ENCODE assay signal across 2 cellular contexts in genomic region chr11:96551136-96551535, GRCh38.
TF ChIP-seq lines count a peak whose summit lies in the region.

No MANE protein-coding gene starts in this region.

TF ChIP-seq in GM23338, 12 proteins besides CTCF, POLR2A, EP300 and RAD21:
- TF ChIP-seq ZNF462 (CRISPR knock-in tag; IDR thresholded peaks at IDR 0.05): no peak
- TF ChIP-seq JUNB (IDR thresholded peaks at IDR 0.05; ENCODE audit: unreplicated experiment): no peak
- no peak for TF ChIP-seq ZNF331 (CRISPR knock-in tag; IDR thresholded peaks at IDR 0.05; ENCODE audit: low read depth)
- no peak for TF ChIP-seq ZNF114 (CRISPR knock-in tag; IDR thresholded peaks at IDR 0.05)
- TF ChIP-seq EZH2 (IDR thresholded peaks at IDR 0.05; ENCODE audit: low read depth, unreplicated experiment): no peak
- no peak for TF ChIP-seq NANOG (IDR thresholded peaks at IDR 0.05; ENCODE audit: borderline replicate concordance)
- no peak for TF ChIP-seq REST (IDR thresholded peaks at IDR 0.05; ENCODE audit: unreplicated experiment)
- no peak for TF ChIP-seq EZH2phosphoT487 (IDR thresholded peaks at IDR 0.05; ENCODE audit: unreplicated experiment)

TF ChIP-seq in H1, 55 proteins besides CTCF, POLR2A, EP300 and RAD21 (continued from another document):
- no peak for TF ChIP-seq SIX5 (IDR thresholded peaks at IDR 0.05; ENCODE audit: low read depth, low read length)
- TF ChIP-seq CREB1 (IDR thresholded peaks at IDR 0.05): no peak
- no peak for TF ChIP-seq KDM1A (IDR thresholded peaks at IDR 0.05; ENCODE audit: borderline replicate concordance, low read length)
- TF ChIP-seq NANOG (IDR thresholded peaks at IDR 0.05; ENCODE audit: insufficient read depth, low read depth, low read length, poor library complexity, severe bottlenecking): no peak
- TF ChIP-seq SIN3A (conservative IDR thresholded peaks at IDR 0.05 in 1 of 2, IDR thresholded peaks at IDR 0.05 in 1 of 2; ENCODE audit: low read depth in 1 of 2, low read length in 2 of 2): no peak
- TF ChIP-seq CHD7 (IDR thresholded peaks at IDR 0.05; ENCODE audit: insufficient replicate concordance, low read length): no peak
- no peak for TF ChIP-seq NRF1 (IDR thresholded peaks at IDR 0.05; ENCODE audit: low read depth, low read length)
- TF ChIP-seq CEBPB (IDR thresholded peaks at IDR 0.05; ENCODE audit: low read depth, low read length): no peak
- no peak for TF ChIP-seq E2F6 (IDR thresholded peaks at IDR 0.05)
TF ChIP-seq in H1: peak in this region for 0.
